8 cellular contexts compared by ENCODE assay signal in genomic region chr11:45804806-45805304, GRCh38. TPM values are rescaled to one million over a fixed set of nuclear protein-coding genes. Genes with fewer than 3 reads are reported as not detected.
DNase-seq lines count a peak whose midpoint lies in the region; ATAC-seq and TF ChIP-seq lines count a peak whose summit lies in the region.

TSS of gene SLC35C1 (plus strand) at chr11:45805149. CDS start at chr11:45805802, 653 bp downstream.

- intact Hi-C loops in activated B cell treated with CpG ODN at 0.5 μM for 24 hours (cut with micrococcal nuclease): loop anchor here (1.0 to 10.0 kb wide), 13 partner anchors 14 to 1240 kb away; partner anchors contain the start of genes ATG13, CD82, CRY2 and HARBI1

- POLR2A ChIA-PET in activated B cell treated with CpG ODN at 0.5 μM for 24 hours (lab: Charles Lee): interaction anchor here (0.5 to 2.9 kb wide), 7 partner anchors 12 to 147 kb away, joined by 3 to 22 read pairs (median 4); partner anchors contain the start of gene CRY2

- H3K4me3 Mint-ChIP-seq in activated B cell treated with CpG ODN at 0.5 μM for 24 hours: peak within 1 kb of the TSS; percentile 92

- ATAC-seq in GM18873 (IDR thresholded peaks at IDR 0.05; ENCODE audit: low FRiP score, unreplicated experiment): peak; percentile 80
- ATAC-seq in HG03139 (IDR thresholded peaks at IDR 0.05; ENCODE audit: unreplicated experiment): peak; percentile 95
- peak; percentile 96 for ATAC-seq in activated B cell treated with CpG ODN at 0.5 μM for 24 hours (ENCODE audit: low read depth)

- no peak for TF ChIP-seq CTCF in activated B cell treated with CpG ODN at 0.5 μM for 24 hours (IDR thresholded peaks at IDR 0.05)

- CTCF ChIA-PET in activated B cell treated with CpG ODN at 0.5 μM for 24 hours (lab: Charles Lee): interaction anchor here (0.6 to 2.4 kb wide), 4 partner anchors 20 to 37 kb away, joined by 5 to 8 read pairs (median 6); no protein-coding TSS in a partner anchor

- H3K27ac ChIP-seq in caudate nucleus (ENCODE audit: low read depth, low read length): peak within 1 kb of the TSS; percentile 67

- peaks cover 23% of the 10 kb centered on the region for H3K36me3 Mint-ChIP-seq in activated B cell treated with CpG ODN at 0.5 μM for 24 hours (ENCODE audit: low read depth)

- DNase-seq in AG08395 (ENCODE audit: low spot score) (peak; percentile 97), NCI-H226 (peak; percentile 82), activated B cell treated with CpG ODN at 0.5 μM for 24 hours (peak; percentile 95), caudate nucleus (lab: John Stamatoyannopoulos, UW) (peak; percentile 30 to 98 (median 92)), iris pigment epithelial cell (ENCODE audit: low read depth) (peak; percentile 97)
- DNase-seq in stimulated activated CD4-positive, alpha-beta T cell treated with anti-CD3 and anti-CD28 coated beads, Interleukin-12 subunit alpha, Interleukin-12 subunit beta, amount 100 ng/mL, for 4 hours: peak; percentile 97

- H3K27me3 Mint-ChIP-seq in activated B cell treated with CpG ODN at 0.5 μM for 24 hours: no peaks in the 10 kb centered on the region

- peaks cover 41% of the 10 kb centered on the region for H3K4me1 Mint-ChIP-seq in activated B cell treated with CpG ODN at 0.5 μM for 24 hours

- no peaks in the 10 kb centered on the region for H3K9me3 Mint-ChIP-seq in activated B cell treated with CpG ODN at 0.5 μM for 24 hours

- H3K27ac Mint-ChIP-seq in activated B cell treated with CpG ODN at 0.5 μM for 24 hours: peak within 1 kb of the TSS; percentile 78

RNA-seq across cellular contexts. Expression of gene SLC35C1, which starts in this region (rescaled TPM):
- total RNA-seq in activated B cell treated with CpG ODN at 0.5 μM for 24 hours: 8.6 and 8.8 TPM in 2 replicates

Comparison
In these comparisons a context has a peak if more than half of its experiments do, and no peak if none do; other contexts are left out.
1. Peak in every context shown above with its lines: DNase-seq, ATAC-seq and H3K27ac ChIP-seq.